9 cellular contexts compared by ENCODE assay signal in genomic region chr10:110268931-110269640, GRCh38. TPM values are rescaled to one million over a fixed set of nuclear protein-coding genes. Genes with fewer than 3 reads are reported as not detected.
A peak's percentile ranks its signal among the peaks of the same experiment; 100 is the strongest.
DNase-seq lines count a peak whose midpoint lies in the region; ATAC-seq, FAIRE-seq and TF ChIP-seq lines count a peak whose summit lies in the region.
"Had no signal": no experiment of that assay in that cellular context is flagged by ENCODE, and none has a peak within 500 bp of the region (broad histone marks: within the 10 kb centered on the region; RNA-seq: fewer than 3 reads in every experiment).

No MANE protein-coding gene starts in this region.

- no peaks in the 10 kb centered on the region for H3K27me3 ChIP-seq in CD4-positive, alpha-beta memory T cell (ENCODE audit: insufficient read depth, low read length)
- H3K27me3 ChIP-seq in osteoblast (ENCODE audit: insufficient read depth, low read length) = no peaks in the 10 kb centered on the region

- H2AFZ ChIP-seq in osteoblast (ENCODE audit: low read length) = peak overlapping the region; percentile 54

- H3K36me3 Mint-ChIP-seq in CD4-positive, alpha-beta memory T cell = no peaks in the 10 kb centered on the region

- POLR2A ChIA-PET in CD4-positive, alpha-beta memory T cell (lab: Charles Lee; ENCODE audit: partially characterized antibody) = interaction anchor here (0.7 to 3.0 kb wide), 3 partner anchors 36 to 90 kb away, joined by 3 to 23 read pairs (median 6); no protein-coding TSS in a partner anchor

- intact Hi-C loops in CD4-positive, alpha-beta memory T cell (cut with micrococcal nuclease) = loop anchor here (2.0 kb wide), 1 partner anchor 14 kb away; no protein-coding TSS in a partner anchor

- H3K27ac ChIP-seq in CD4-positive, alpha-beta memory T cell (ENCODE audit: low read depth, low read length) = peak overlapping the region; percentile 22
- no peak overlapping the region for H3K27ac ChIP-seq in osteoblast (ENCODE audit: low read depth, low read length)

- no peak overlapping the region for H3K4me3 ChIP-seq in CD4-positive, alpha-beta memory T cell (ENCODE audit: low read length in 2 of 2)
- peak overlapping the region; percentile 53 for H3K4me3 ChIP-seq in osteoblast (ENCODE audit: insufficient read depth, low read length)

- peak overlapping the region; percentile 62 to 97 (median 88) for H3K27ac Mint-ChIP-seq in CD4-positive, alpha-beta memory T cell

- no peaks in the 10 kb centered on the region for H3K36me3 ChIP-seq in CD4-positive, alpha-beta memory T cell (ENCODE audit: insufficient read depth, low read length)
- no peaks in the 10 kb centered on the region for H3K36me3 ChIP-seq in osteoblast (ENCODE audit: insufficient read depth, low read length)

- no peaks in the 10 kb centered on the region for H3K79me2 ChIP-seq in osteoblast (ENCODE audit: insufficient read depth, low read length)

- FAIRE-seq in colon (lab: Jason Lieb, UNC) = peak; percentile 70
- FAIRE-seq in frontal cortex (lab: Jason Lieb, UNC) = no peak
- FAIRE-seq: bronchial epithelial cell had no signal

- no peaks in the 10 kb centered on the region for H3K9me3 ChIP-seq in CD4-positive, alpha-beta memory T cell (ENCODE audit: control insufficient read depth in 1 of 2, low read length in 2 of 2)
- H3K9me3 ChIP-seq in osteoblast (ENCODE audit: low read depth, low read length) = no peaks in the 10 kb centered on the region

- H3K27me3 Mint-ChIP-seq in CD4-positive, alpha-beta memory T cell = no peaks in the 10 kb centered on the region

- H3K4me2 ChIP-seq in osteoblast (ENCODE audit: insufficient read depth, low read length) = peak overlapping the region; percentile 79

- no peaks in the 10 kb centered on the region for H3K9me3 Mint-ChIP-seq in CD4-positive, alpha-beta memory T cell

- DNase-seq in CD4-positive, alpha-beta memory T cell = no peak
- DNase-seq in NCI-H1694 treated with DMSO at 0.1 percent for 48 hours (lab: John Stamatoyannopoulos, UW) (peak; percentile 73), osteoblast (ENCODE audit: insufficient read length, low spot score, missing footprints) (no peak), NCI-H2029 (lab: John Stamatoyannopoulos, UW) (no peak), dermis blood vessel endothelial cell (no peak), frontal cortex (ENCODE audit: low spot score in 2 of 2) (no peak)

- TF ChIP-seq CTCF in osteoblast (IDR thresholded peaks at IDR 0.05; ENCODE audit: extremely low read depth, low read depth, low read length) = no peak

- H3K4me1 ChIP-seq in CD4-positive, alpha-beta memory T cell (ENCODE audit: insufficient read depth, low read length) = peaks cover 36% of the 10 kb centered on the region
- peaks cover 11% of the 10 kb centered on the region for H3K4me1 ChIP-seq in osteoblast (ENCODE audit: insufficient read depth, low read length)

- H4K20me1 ChIP-seq in osteoblast (ENCODE audit: insufficient read depth, low read length) = no peaks in the 10 kb centered on the region

- peak overlapping the region; percentile 62 to 88 (median 80) for H3K4me3 Mint-ChIP-seq in CD4-positive, alpha-beta memory T cell

- CTCF ChIA-PET in CD4-positive, alpha-beta memory T cell (lab: Charles Lee; ENCODE audit: partially characterized antibody) = interaction anchor here (0.9 to 2.9 kb wide), 5 partner anchors 8 to 294 kb away, joined by 3 to 18 read pairs (median 11); no protein-coding TSS in a partner anchor

- peaks cover 27 to 65% (median 45%) of the 10 kb centered on the region in 4 donors for H3K4me1 Mint-ChIP-seq in CD4-positive, alpha-beta memory T cell

- ATAC-seq in GM19324 (IDR thresholded peaks at IDR 0.05; ENCODE audit: low FRiP score, unreplicated experiment) = no peak

RNA-seq across cellular contexts. Expression of gene SMNDC1, which starts 35.6 kb away (rescaled TPM):
- total RNA-seq in CD4-positive, alpha-beta memory T cell = 10 to 100 TPM; 39.0 to 39.3 TPM
- polyA plus RNA-seq in CD4-positive, alpha-beta memory T cell = 10 to 100 TPM; 11.3 to 22.6 TPM
- total RNA-seq in osteoblast (6.9 and 10.3 TPM in 2 replicates), dermis blood vessel endothelial cell (11.9 and 14.4 TPM in 2 replicates), frontal cortex (10.6 TPM)
